ENCODE assay signal across 1 cellular context in genomic region chr6:168062346-168063289, GRCh38.
TF ChIP-seq lines count a peak whose summit lies in the region.

No MANE protein-coding gene starts in this region.

TF ChIP-seq in H1, 55 proteins besides CTCF, POLR2A, EP300 and RAD21 (continued from another document):
- TF ChIP-seq KDM4A (IDR thresholded peaks at IDR 0.05; ENCODE audit: low read depth, low read length, severe bottlenecking) = no peak
- TF ChIP-seq SP1 (IDR thresholded peaks at IDR 0.05; ENCODE audit: low read depth, low read length) = no peak
